In the genomic region with DNA sequence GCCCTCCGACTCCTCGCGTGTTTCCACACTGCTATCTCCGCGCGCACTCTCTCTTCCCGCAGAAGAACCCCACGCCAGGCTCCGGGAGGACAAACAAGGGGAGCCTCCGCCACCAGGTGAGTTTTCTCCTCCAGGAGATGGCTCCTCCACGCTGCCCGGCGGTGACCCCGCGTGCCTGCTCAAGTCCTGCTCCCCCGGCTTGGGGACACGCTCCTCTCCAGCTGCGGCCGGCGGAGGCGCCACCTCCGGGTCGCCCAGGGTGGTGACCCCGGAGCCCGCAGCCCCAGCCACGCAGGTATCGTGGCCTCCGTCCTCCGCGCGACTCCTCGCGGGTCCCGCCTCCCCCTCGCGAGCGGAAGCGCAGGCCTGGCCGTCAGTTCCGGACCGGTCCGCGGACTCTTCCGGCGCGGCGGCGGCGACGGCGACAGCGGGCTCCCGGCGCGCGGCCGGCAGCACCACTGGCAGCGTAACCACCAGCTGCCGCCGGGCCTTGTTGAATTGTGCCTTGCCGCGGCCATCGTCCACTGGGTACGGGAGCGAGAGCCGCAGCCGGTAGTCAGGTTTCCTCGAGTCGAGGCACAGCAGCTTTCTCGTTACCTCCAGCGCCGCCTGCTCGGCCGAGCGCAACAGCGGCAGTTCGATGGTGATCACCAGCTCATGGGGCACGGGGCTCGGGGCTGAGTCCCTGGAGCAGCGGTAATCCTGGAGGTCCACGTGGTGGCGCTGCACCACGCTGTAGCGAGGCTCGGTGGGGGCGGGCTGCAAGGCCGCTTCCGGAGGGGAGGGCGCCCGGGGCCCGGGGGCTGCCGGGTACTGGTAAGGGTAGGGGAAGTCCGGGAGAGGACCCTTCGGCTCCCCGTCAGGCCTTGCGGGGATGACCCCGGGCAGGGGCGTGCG, we compare ENCODE assay signal across 8 cellular contexts. TPM values are rescaled to one million over a fixed set of nuclear protein-coding genes. Genes with fewer than 3 reads are reported as not detected.
DNase-seq lines count a peak whose midpoint lies in the region; FAIRE-seq and TF ChIP-seq lines count a peak whose summit lies in the region.

No MANE protein-coding gene starts in this region.

- no peak for TF ChIP-seq EP300 in stomach (IDR thresholded peaks at IDR 0.05)

- no peaks in the 10 kb centered on the region for H3K9me3 ChIP-seq in stomach

- POLR2A ChIA-PET in RWPE1 (lab: Yijun Ruan, JAX; ENCODE audit: low non-redundant PET), result interaction anchor here (0.5 to 1.3 kb wide), 4 partner anchors 13 to 474 kb away, joined by 3 to 12 read pairs (median 4); partner anchors contain the start of genes LRR1 and MGAT2

- peak; percentile 98 for DNase-seq in H7
- peak; percentile 92 for DNase-seq in LoVo (ENCODE audit: low spot score)
- peak; percentile 85 for DNase-seq in RWPE1 (ENCODE audit: low spot score)
- peak; percentile 90 for DNase-seq in activated effector memory CD4-positive, alpha-beta T cell treated with Interleukin-2 at 50 U/mL for 16 hours
- DNase-seq in fibroblast of the conjunctiva (ENCODE audit: low read depth), result peak; percentile 95
- peak; percentile 93 for DNase-seq in neural crest cell (ENCODE audit: low read depth, low spot score)
- DNase-seq in stomach, result peak; percentile 91

- H3K4me3 Mint-ChIP-seq in neural crest cell, result peak overlapping the region; percentile 98

- no peaks in the 10 kb centered on the region for H3K27me3 Mint-ChIP-seq in neural crest cell (ENCODE audit: low read depth)

- peak overlapping the region; percentile 97 for H3K27ac ChIP-seq in RWPE1
- H3K27ac ChIP-seq in stomach, result peak overlapping the region; percentile 96 to 99 (median 98)

- TF ChIP-seq CTCF in RWPE1 (conservative IDR thresholded peaks at IDR 0.05; ENCODE audit: low read depth) (peak; percentile 90), neural crest cell (conservative IDR thresholded peaks at IDR 0.05) (peak; percentile 87), stomach (IDR thresholded peaks at IDR 0.05) (peak in 5 of 7 experiments; percentile 52 to 91 (median 82))

- H3K4me3 ChIP-seq in H7 (ENCODE audit: insufficient read depth, low read depth, low read length) (peak overlapping the region; percentile 99), stomach (peak overlapping the region; percentile 70 to 94 (median 92))

- peak in 1 of 4 donors; percentile 36 for TF ChIP-seq POLR2A in stomach (IDR thresholded peaks at IDR 0.05)

- FAIRE-seq in G401.6 (lab: Jason Lieb, UNC), result peak; percentile 3

- peak overlapping the region; percentile 100 for H3K27ac Mint-ChIP-seq in neural crest cell (ENCODE audit: unreplicated experiment)

- peaks cover 6% of the 10 kb centered on the region; the same call in 1 of the 2 replicates for H3K36me3 ChIP-seq in H7 (replicated peaks; ENCODE audit: control insufficient read depth, insufficient read depth, low read length)
- H3K36me3 ChIP-seq in stomach, result peaks cover 0 to 26% (median 11%) of the 10 kb centered on the region in 4 donors

- H3K4me1 Mint-ChIP-seq in neural crest cell, result peaks cover 40% of the 10 kb centered on the region

- H3K27me3 ChIP-seq in H7 (ENCODE audit: control insufficient read depth, insufficient read depth, low read length), result no peaks in the 10 kb centered on the region
- H3K27me3 ChIP-seq in stomach, result no peaks in the 10 kb centered on the region

- no peaks in the 10 kb centered on the region for H3K9me3 Mint-ChIP-seq in neural crest cell

- H3K4me1 ChIP-seq in stomach, result peaks cover 14 to 79% (median 50%) of the 10 kb centered on the region in 4 donors

- CTCF ChIA-PET in RWPE1 (lab: Yijun Ruan, JAX), result interaction anchor here (0.6 to 1.5 kb wide), 6 partner anchors 13 to 234 kb away, joined by 3 to 8 read pairs (median 4); partner anchors contain the start of genes KLHDC2 and MGAT2

- 0 to 1% (median 1%) methylated on average over 25 to 99 of the region's 99 CpGs for WGBS in stomach, 5 donors

- intact Hi-C loops in stomach (cut with DNase I; ENCODE audit: low total_unique reads), result loop anchor here (10.0 kb wide), 1 partner anchor 131 kb away; the partner anchor contains the start of gene KLHDC2

- peaks cover 15% of the 10 kb centered on the region for H3K36me3 Mint-ChIP-seq in neural crest cell (ENCODE audit: low read depth)

RNA-seq across cellular contexts. Expression of gene DNAAF2, which starts 1.1 kb away (rescaled TPM):
- 28.2 and 28.9 TPM in 2 replicates for total RNA-seq in H7 (2014; rRNA removed; shearing (Covaris generic))
- total RNA-seq in neural crest cell, result 18.9 and 20.4 TPM in 2 replicates
- total RNA-seq in stomach, result 10 to 100 TPM in 1 of 5 donors, 1 to 10 TPM in 4; 6.4 to 43.2 (median 9.2) TPM
- 1 to 10 TPM; 3.9 to 7.3 (median 5.7) TPM for polyA plus RNA-seq in stomach

RNA-seq across cellular contexts. Expression of gene MGAT2, which starts 13.3 kb away (rescaled TPM):
- total RNA-seq in H7 (2014; rRNA removed; shearing (Covaris generic)), result 29.4 and 35.9 TPM in 2 replicates
- 31.8 and 32.3 TPM in 2 replicates for total RNA-seq in neural crest cell
- 10 to 100 TPM in 4 of 5 donors, under 1 TPM in 1; 0.58 to 58.2 (median 20.0) TPM for total RNA-seq in stomach
- polyA plus RNA-seq in stomach, result 10 to 100 TPM; 10.8 to 12.6 (median 11.3) TPM

RNA-seq across cellular contexts. Expression of gene RPL36AL, which starts 13.5 kb away (rescaled TPM):
- total RNA-seq in H7 (2014; rRNA removed; shearing (Covaris generic)), result 145 and 167 TPM in 2 replicates
- 147 and 151 TPM in 2 replicates for total RNA-seq in neural crest cell
- total RNA-seq in stomach, result 100 to 1,000 TPM in 4 of 5 donors, 10 to 100 TPM in 1; 72.4 to 205 (median 186) TPM
- 100 to 1,000 TPM; 513 to 989 (median 610) TPM for polyA plus RNA-seq in stomach

RNA-seq across cellular contexts. Expression of gene LRR1, which starts 35.2 kb away (rescaled TPM):
- total RNA-seq in H7 (2014; rRNA removed; shearing (Covaris generic)), result 40.2 and 47.9 TPM in 2 replicates
- 40.2 and 42.9 TPM in 2 replicates for total RNA-seq in neural crest cell
- total RNA-seq in stomach, result 10 to 100 TPM in 2 of 5 donors, 1 to 10 TPM in 2, under 1 TPM in 1; 0.45 to 14.7 (median 7.6) TPM
- 1 to 10 TPM; 6.9 to 9.5 (median 7.8) TPM for polyA plus RNA-seq in stomach

RNA-seq across cellular contexts. Expression of gene RPS29, which starts 47.7 kb away (rescaled TPM):
- total RNA-seq in H7 (2014; rRNA removed; shearing (Covaris generic)), result 4,430 and 8,199 TPM in 2 replicates
- total RNA-seq in neural crest cell (1,386 and 1,393 TPM in 2 replicates), stomach (1,000 to 10,000 TPM in 4 of 5 donors, 100 to 1,000 TPM in 1; 422 to 7,374 (median 3,087) TPM)
- 1,000 to 10,000 TPM; 3,066 to 5,618 (median 3,985) TPM for polyA plus RNA-seq in stomach

Comparison
In these comparisons a context has a peak if more than half of its experiments do, and no peak if none do; other contexts are left out.
1. Peak in every context shown above with its lines: DNase-seq, H3K4me3 ChIP-seq and H3K27ac ChIP-seq.